Comparison of ENCODE assay signal across 16 cellular contexts in genomic region chr6:113488812-113489685, GRCh38.
DNase-seq lines count a peak whose midpoint lies in the region; ATAC-seq, FAIRE-seq and TF ChIP-seq lines count a peak whose summit lies in the region.
"Had no signal": no experiment of that assay in that cellular context is flagged by ENCODE, and none has a peak within 500 bp of the region (broad histone marks: within the 10 kb centered on the region; RNA-seq: fewer than 3 reads in every experiment).

No MANE protein-coding gene starts in this region.

- WGBS in K562 (ENCODE audit: insufficient coverage, low coverage, missing lambda C conversion rate): 1% methylated on average over 4 of the region's 4 CpGs

- no peaks in the 10 kb centered on the region for H3K36me3 ChIP-seq in K562 (ENCODE audit: control insufficient read depth, insufficient read depth, low read length)
- H3K36me3 ChIP-seq in right atrium auricular region: no peaks in the 10 kb centered on the region
- H3K36me3 ChIP-seq: esophagus muscularis mucosa had no signal

- H3K4me1 Mint-ChIP-seq in memory B cell: peaks cover 3% of the 10 kb centered on the region
- H3K4me1 Mint-ChIP-seq: central memory CD8-positive, alpha-beta T cell; immature natural killer cell had no signal

- H3K27me3 ChIP-seq in K562 (ENCODE audit: control insufficient read depth in 2 of 2, insufficient read depth in 2 of 2, low read length in 2 of 2): no peaks in the 10 kb centered on the region
- H3K27me3 ChIP-seq in right atrium auricular region: no peaks in the 10 kb centered on the region
- H3K27me3 ChIP-seq: esophagus muscularis mucosa had no signal

- in situ Hi-C loops in K562 (cut with MboI): no loop called here

- no peak for TF ChIP-seq EP300 in K562 (IDR thresholded peaks at IDR 0.05; ENCODE audit: low read length)

- no peak overlapping the region for H3K4me3 Mint-ChIP-seq in memory B cell
- H3K4me3 Mint-ChIP-seq: CD14-positive monocyte; central memory CD8-positive, alpha-beta T cell; immature natural killer cell had no signal

- DNase-seq in GM12865 (ENCODE audit: low read depth): no peak
- no peak for DNase-seq in LNCaP clone FGC (ENCODE audit: low read depth)
- no peak for DNase-seq in K562 (ENCODE audit: extremely low read depth in 1 of 4, low spot score in 3 of 4)
- no peak for DNase-seq in memory B cell (ENCODE audit: low spot score in 2 of 2)
- no peak for DNase-seq in hepatic stellate cell (ENCODE audit: low spot score)
- DNase-seq in right atrium auricular region (ENCODE audit: low spot score): no peak
- no peak for DNase-seq in activated CD4-positive, alpha-beta T cell treated with anti-CD3 and anti-CD28 coated beads for 1 hour
- no peak for DNase-seq in activated naive CD4-positive, alpha-beta T cell treated with anti-CD3 and anti-CD28 coated beads, Interleukin-2, amount 50 U/mL, for 72 hours (ENCODE audit: low spot score in 2 of 2)
- DNase-seq: activated effector memory CD4-positive, alpha-beta T cell treated with Interleukin-2 at 50 U/mL for 16 hours; immature natural killer cell; NCI-H1694; retina; T-helper 1 cell had no signal

- H4K20me1 ChIP-seq in K562 (replicated peaks; ENCODE audit: control insufficient read depth, insufficient read depth, low read length): no peaks in the 10 kb centered on the region

- peaks cover 1% of the 10 kb centered on the region for H3K9me3 Mint-ChIP-seq in memory B cell
- no peaks in the 10 kb centered on the region for H3K9me3 Mint-ChIP-seq in activated naive CD4-positive, alpha-beta T cell treated with anti-CD3 and anti-CD28 coated beads, Interleukin-2, amount 50 U/mL, for 72 hours
- H3K9me3 Mint-ChIP-seq: central memory CD8-positive, alpha-beta T cell had no signal

- no TSS peak for BruUV-seq in K562 (replicated peaks; lab: Mats Ljungman, UMichigan)

- CTCF ChIA-PET in K562 (lab: Yijun Ruan, JAX; ENCODE audit: low intra/inter-chr PET ratio): no interaction called here

- H3K27ac ChIP-seq in K562 (ENCODE audit: extremely low read depth, low read depth, low read length): no peak overlapping the region
- H3K27ac ChIP-seq in right atrium auricular region: no peak overlapping the region
- H3K27ac ChIP-seq: esophagus muscularis mucosa had no signal

- peak overlapping the region; percentile 62 for H3K27ac Mint-ChIP-seq in memory B cell
- no peak overlapping the region for H3K27ac Mint-ChIP-seq in activated naive CD4-positive, alpha-beta T cell treated with anti-CD3 and anti-CD28 coated beads, Interleukin-2, amount 50 U/mL, for 72 hours
- H3K27ac Mint-ChIP-seq: CD14-positive monocyte, immature natural killer cell had no signal

- H3K9me1 ChIP-seq in K562 (ENCODE audit: control insufficient read depth, insufficient read depth, low read length): no peaks in the 10 kb centered on the region

- H3K4me1 ChIP-seq in K562 (replicated peaks in 1 of 2; ENCODE audit: control insufficient read depth in 2 of 2, insufficient read depth in 2 of 2, low read length in 2 of 2): no peaks in the 10 kb centered on the region
- H3K4me1 ChIP-seq in right atrium auricular region: no peaks in the 10 kb centered on the region

- TF ChIP-seq RAD21 in K562 (CRISPR knock-in tag; conservative IDR thresholded peaks at IDR 0.05 in 1 of 2, IDR thresholded peaks at IDR 0.05 in 1 of 2): peak; percentile 15 to 26; a peak in 1 of 4 replicates

- FAIRE-seq in K562 (lab: Jason Lieb, UNC): no peak

- no peak overlapping the region for H2AFZ ChIP-seq in K562 (ENCODE audit: low read depth, low read length)

- ATAC-seq in K562 (peak; percentile 59; the same call in 1 of the 3 replicates), memory B cell (ENCODE audit: low read depth) (no peak)
- ATAC-seq in activated naive CD4-positive, alpha-beta T cell treated with anti-CD3 and anti-CD28 coated beads, Interleukin-2, amount 50 U/mL, for 72 hours: no peak

- H3K4me3 ChIP-seq in GM12865 (ENCODE audit: low read depth, low read length) (no peak overlapping the region), LNCaP clone FGC (ENCODE audit: low read depth, low read length) (no peak overlapping the region), K562 (no peak overlapping the region), right atrium auricular region (no peak overlapping the region)
- H3K4me3 ChIP-seq: esophagus muscularis mucosa had no signal

- no peaks in the 10 kb centered on the region for H3K79me2 ChIP-seq in K562 (ENCODE audit: control insufficient read depth, insufficient read depth, low read length)

- intact Hi-C loops in K562 (cut with micrococcal nuclease): no loop called here

- TF ChIP-seq CTCF in GM12865 (IDR thresholded peaks at IDR 0.05; ENCODE audit: insufficient read depth, low read depth, low read length, missing control alignments) (peak; percentile 16), LNCaP clone FGC (IDR thresholded peaks at IDR 0.05; ENCODE audit: control insufficient read depth, extremely low read depth, insufficient read depth) (0 out of 2 replicates have a peak, but pooled peaks have one; percentile 18), K562 (IDR thresholded peaks at IDR 0.05 in 2 of 3, conservative IDR thresholded peaks at IDR 0.05 in 1 of 3; ENCODE audit: insufficient read depth in 2 of 3, low read depth in 1 of 3, low read length in 3 of 3) (peak in 2 of 3 experiments; percentile 14 to 16; a peak in 2 of 6 replicates), right atrium auricular region (IDR thresholded peaks at IDR 0.05) (no peak)

- no peaks in the 10 kb centered on the region for H3K27me3 Mint-ChIP-seq in memory B cell
- H3K27me3 Mint-ChIP-seq: central memory CD8-positive, alpha-beta T cell had no signal

- no peak for TF ChIP-seq POLR2A in K562 (conservative IDR thresholded peaks at IDR 0.05)

- no peak overlapping the region for H3K9ac ChIP-seq in K562 (ENCODE audit: insufficient read depth in 1 of 2, low read depth in 2 of 2, low read length in 2 of 2)

- H3K36me3 Mint-ChIP-seq in memory B cell: peaks cover 1% of the 10 kb centered on the region
- no peaks in the 10 kb centered on the region for H3K36me3 Mint-ChIP-seq in activated naive CD4-positive, alpha-beta T cell treated with anti-CD3 and anti-CD28 coated beads, Interleukin-2, amount 50 U/mL, for 72 hours
- H3K36me3 Mint-ChIP-seq: CD14-positive monocyte, immature natural killer cell had no signal

- H3K9me3 ChIP-seq in K562 (replicated peaks; ENCODE audit: control insufficient read depth, insufficient read depth, low read depth, low read length) (no peaks in the 10 kb centered on the region), right atrium auricular region (no peaks in the 10 kb centered on the region)
- H3K9me3 ChIP-seq: esophagus muscularis mucosa had no signal

- POLR2A ChIA-PET in K562 (lab: Yijun Ruan, JAX): no interaction called here

- no peak overlapping the region for H3K4me2 ChIP-seq in K562 (ENCODE audit: insufficient read depth, low read length)

TF ChIP-seq in K562, 482 proteins besides CTCF, POLR2A, EP300 and RAD21 (continues in another document):
- TF ChIP-seq TSHZ1 (CRISPR knock-in tag; IDR thresholded peaks at IDR 0.05): no peak
- no peak for TF ChIP-seq BRD9 (IDR thresholded peaks at IDR 0.05; ENCODE audit: low read depth, partially characterized antibody)
- TF ChIP-seq ZBTB33 (CRISPR knock-in tag; IDR thresholded peaks at IDR 0.05): no peak
- no peak for TF ChIP-seq ZC3H11A (IDR thresholded peaks at IDR 0.05; ENCODE audit: low read depth, low read length)
- no peak for TF ChIP-seq TRIM28 (IDR thresholded peaks at IDR 0.05)
- TF ChIP-seq NFE2 (IDR thresholded peaks at IDR 0.05; ENCODE audit: low read depth): no peak
- no peak for TF ChIP-seq HNRNPK (IDR thresholded peaks at IDR 0.05; ENCODE audit: low read depth, low read length, poor library complexity, severe bottlenecking)
- TF ChIP-seq ZNF589 (CRISPR knock-in tag; IDR thresholded peaks at IDR 0.05; ENCODE audit: low read depth): no peak
- no peak for TF ChIP-seq ZNF175 (CRISPR knock-in tag; IDR thresholded peaks at IDR 0.05; ENCODE audit: low read depth)
- no peak for TF ChIP-seq SMARCE1 (IDR thresholded peaks at IDR 0.05)
- TF ChIP-seq SIN3A (IDR thresholded peaks at IDR 0.05; ENCODE audit: borderline replicate concordance in 2 of 2, control insufficient read depth in 1 of 2, low read depth in 2 of 2, low read length in 2 of 2): no peak

Comparison
In these comparisons a context has a peak if more than half of its experiments do, and no peak if none do; other contexts are left out.
1. CTCF ChIP-seq: peak in GM12865 (single experiment), LNCaP clone FGC (single experiment) and K562 (2 of 3); none in right atrium auricular region (0 of 2).